19 cellular contexts compared by ENCODE assay signal in the genomic region with DNA sequence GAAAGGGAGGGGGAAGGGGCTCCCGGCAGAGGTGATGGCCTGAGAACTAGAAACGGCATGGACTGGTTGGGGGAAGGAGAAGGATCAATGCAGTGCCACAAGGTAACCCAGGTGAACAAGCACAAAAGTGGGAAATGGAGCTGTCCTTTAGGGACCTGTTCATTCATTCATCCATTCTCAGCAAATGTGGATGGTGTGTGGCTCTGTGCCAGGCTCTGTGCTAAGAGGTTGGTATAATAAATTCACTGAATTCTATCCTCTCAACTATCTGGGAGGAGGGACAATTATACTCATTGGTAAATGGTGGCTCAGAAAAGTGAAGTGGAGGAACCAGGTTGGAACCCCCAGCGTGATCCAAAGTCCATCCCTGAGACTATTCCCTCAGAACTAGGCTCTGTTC. TPM values are rescaled to one million over a fixed set of nuclear protein-coding genes. Genes with fewer than 3 reads are reported as not detected.
DNase-seq lines count a peak whose midpoint lies in the region; ATAC-seq lines count a peak whose summit lies in the region.
"Had no signal": no experiment of that assay in that cellular context is flagged by ENCODE, and none has a peak within 500 bp of the region (broad histone marks: within the 10 kb centered on the region; RNA-seq: fewer than 3 reads in every experiment).

No MANE protein-coding gene starts in this region.

- H4K91ac ChIP-seq in trophoblast cell (ENCODE audit: low read depth, low read length) = no peak overlapping the region

- peaks cover 40 to 44% of the 10 kb centered on the region in 2 experiments for H3K4me1 ChIP-seq in trophoblast cell (ENCODE audit: control insufficient read depth in 1 of 2, insufficient read depth in 2 of 2, low read length in 2 of 2)

- no peak overlapping the region for H3K14ac ChIP-seq in trophoblast cell (ENCODE audit: low read length)

- no peak overlapping the region for H3K4me3 Mint-ChIP-seq in T-helper 17 cell
- H3K4me3 Mint-ChIP-seq: CD4-positive, alpha-beta memory T cell had no signal

- H2AK5ac ChIP-seq in trophoblast cell (ENCODE audit: low read length) = no peak overlapping the region

- H3K4me3 ChIP-seq in trophoblast cell (ENCODE audit: low read depth, low read length) = no peak overlapping the region
- H3K4me3 ChIP-seq: BLaER1 treated with 17β-estradiol and CSF1 and Interleukin-3, amounts not matched to agents 10 nM and 100 nM had no signal

- H2BK5ac ChIP-seq in trophoblast cell (ENCODE audit: low read depth, low read length, poor library complexity) = no peak overlapping the region

- no peak overlapping the region for H2BK120ac ChIP-seq in trophoblast cell (ENCODE audit: insufficient read depth, low read length, poor library complexity)

- peak overlapping the region; percentile 72 for H3K27ac Mint-ChIP-seq in T-helper 17 cell

- no peaks in the 10 kb centered on the region for H3K36me3 Mint-ChIP-seq in T-helper 17 cell (ENCODE audit: low read depth)

- no peak overlapping the region for H3K4me2 ChIP-seq in trophoblast cell (ENCODE audit: low read length)

- no peak overlapping the region for H3K9ac ChIP-seq in trophoblast cell (ENCODE audit: low read length)
- H3K9ac ChIP-seq: BLaER1 treated with 17β-estradiol and CSF1 and Interleukin-3, amounts not matched to agents 10 nM and 100 nM had no signal

- H3K27me3 Mint-ChIP-seq in T-helper 17 cell = no peaks in the 10 kb centered on the region
- H3K27me3 Mint-ChIP-seq: CD4-positive, alpha-beta memory T cell had no signal

- H3K4me1 Mint-ChIP-seq in T-helper 17 cell = peaks cover 23% of the 10 kb centered on the region

- peaks cover 5 to 12% of the 10 kb centered on the region in 2 experiments for H3K36me3 ChIP-seq in trophoblast cell (ENCODE audit: control insufficient read depth in 1 of 2, insufficient read depth in 2 of 2, low read length in 2 of 2)
- H3K36me3 ChIP-seq: BLaER1 treated with 17β-estradiol and CSF1 and Interleukin-3, amounts not matched to agents 10 nM and 100 nM had no signal

- no peak overlapping the region for H2BK12ac ChIP-seq in trophoblast cell (ENCODE audit: low read length)

- ATAC-seq in T-helper 17 cell (no peak), HG03432 (IDR thresholded peaks at IDR 0.05; ENCODE audit: unreplicated experiment) (no peak)
- ATAC-seq: HCT116 had no signal

- no peaks in the 10 kb centered on the region for H3K27me3 ChIP-seq in trophoblast cell (ENCODE audit: insufficient read depth, low read length)
- H3K27me3 ChIP-seq: BLaER1 treated with 17β-estradiol and CSF1 and Interleukin-3, amounts not matched to agents 10 nM and 100 nM had no signal

- H3K27ac ChIP-seq in trophoblast cell (ENCODE audit: low read depth, low read length) = no peak overlapping the region
- H3K27ac ChIP-seq: BLaER1 treated with 17β-estradiol and CSF1 and Interleukin-3, amounts not matched to agents 10 nM and 100 nM had no signal

- no peak overlapping the region for H4K8ac ChIP-seq in trophoblast cell (ENCODE audit: low read depth, low read length)

- DNase-seq in NCI-H2029 treated with DMSO at 0.1 percent for 48 hours (lab: John Stamatoyannopoulos, UW) (peak; percentile 6), NCI-H2029 (lab: John Stamatoyannopoulos, UW) (no peak), NCI-H1436 treated with DMSO at 0.1 percent for 48 hours (lab: John Stamatoyannopoulos, UW) (peak; percentile 72), T-helper 17 cell (no peak), trophoblast cell (no peak), germinal center (ENCODE audit: low spot score) (no peak)
- no peak for DNase-seq in activated effector memory CD4-positive, alpha-beta T cell treated with anti-CD3 and anti-CD28 coated beads, Interleukin-2, amount 50 U/mL, for 16 hours
- DNase-seq: 8988T; CD4-positive, alpha-beta memory T cell; GDM1; NCI-H1417 treated with DMSO at 0.1 percent for 48 hours; NCI-H2081 treated with DMSO at 0.1 percent for 48 hours; NCI-H524; Right ventricle myocardium superior; SW 1271; T-helper 2 cell had no signal

- H2AFZ ChIP-seq in trophoblast cell (ENCODE audit: insufficient read depth, low read length, poor library complexity) = no peak overlapping the region

- H3K9me3 ChIP-seq in T-helper 17 cell (ENCODE audit: control insufficient read depth, low read length, poor library complexity, severe bottlenecking) (no peaks in the 10 kb centered on the region), trophoblast cell (ENCODE audit: insufficient read depth, low read depth, low read length) (no peaks in the 10 kb centered on the region)
- H3K9me3 ChIP-seq: BLaER1 treated with 17β-estradiol and CSF1 and Interleukin-3, amounts not matched to agents 10 nM and 100 nM had no signal

- peaks cover 2% of the 10 kb centered on the region for H3K79me2 ChIP-seq in trophoblast cell (ENCODE audit: control insufficient read depth, insufficient read depth, low read length, poor library complexity)

- H3K4ac ChIP-seq in trophoblast cell (ENCODE audit: low read depth, low read length) = peak overlapping the region; percentile 11

- WGBS in trophoblast cell (ENCODE audit: extremely low coverage, insufficient coverage, insufficient read length) = no CpG with 5 or more reads among the region's 3 CpGs

- H3K23ac ChIP-seq in trophoblast cell (ENCODE audit: low read length) = no peak overlapping the region

- no peak overlapping the region for H4K12ac ChIP-seq in trophoblast cell (ENCODE audit: low read depth, low read length)

- peak overlapping the region; percentile 19 for H3K18ac ChIP-seq in trophoblast cell (ENCODE audit: low read length)

- peaks cover 8% of the 10 kb centered on the region for H3K79me1 ChIP-seq in trophoblast cell (ENCODE audit: low read length)

RNA-seq across cellular contexts. Expression of a gene that starts 18.6 kb away (rescaled TPM):
- total RNA-seq in T-helper 17 cell = 100 to 1,000 TPM in 1 of 2 donors, 10 to 100 TPM in 1; 93.3 to 108 TPM
- polyA plus RNA-seq in trophoblast cell (2013) = 11.8 and 12.4 TPM in 2 replicates

RNA-seq across cellular contexts. Expression of a gene that starts 23.0 kb away (rescaled TPM):
- total RNA-seq in T-helper 17 cell = 10 to 100 TPM; 12.9 to 17.7 TPM
- polyA plus RNA-seq in trophoblast cell (2013) = 143 and 154 TPM in 2 replicates

RNA-seq across cellular contexts. Expression of a gene that starts 43.4 kb away (rescaled TPM):
- total RNA-seq in T-helper 17 cell = 100 to 1,000 TPM in 1 of 2 donors, 10 to 100 TPM in 1; 95.4 to 121 TPM
- polyA plus RNA-seq in trophoblast cell (2013) = 7.4 and 8.0 TPM in 2 replicates

Comparison
In these comparisons a context has a peak if more than half of its experiments do, and no peak if none do; other contexts are left out.
1. DNase-seq: peak in NCI-H2029 treated with DMSO at 0.1 percent for 48 hours (single experiment) and NCI-H1436 treated with DMSO at 0.1 percent for 48 hours (single experiment); none in NCI-H2029 (single experiment), T-helper 17 cell (0 of 3), trophoblast cell (0 of 2), activated effector memory CD4-positive, alpha-beta T cell treated with anti-CD3 and anti-CD28 coated beads, Interleukin-2, amount 50 U/mL, for 16 hours (single experiment) and germinal center (single experiment).